Comparison of ENCODE assay signal across 9 cellular contexts in the genomic region with DNA sequence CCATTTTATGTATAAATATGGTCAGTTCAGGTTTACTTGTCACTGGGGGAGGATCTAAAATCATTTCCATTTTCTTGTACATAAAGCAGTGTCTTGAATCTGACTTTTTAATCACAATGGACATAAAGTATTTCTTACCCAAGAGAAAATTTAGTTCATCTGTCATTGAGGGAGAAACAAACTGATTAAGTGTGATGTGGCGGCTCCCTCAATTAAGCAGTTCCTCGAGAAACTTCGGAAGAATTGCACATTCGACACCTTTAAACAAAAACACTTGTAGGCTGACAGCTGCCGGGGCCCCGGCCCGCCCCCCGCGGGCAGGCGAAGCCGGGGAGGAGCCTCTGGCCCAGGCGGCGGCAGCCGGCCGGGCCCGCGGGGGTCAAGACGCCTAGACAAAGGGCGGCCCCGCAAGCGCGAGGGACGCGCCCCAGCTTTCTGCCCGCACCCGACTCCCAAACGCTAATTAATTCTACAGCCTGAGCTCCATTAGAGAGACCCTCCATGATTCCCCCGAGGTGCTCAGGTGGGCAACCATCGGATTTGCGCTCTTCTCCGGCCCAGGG. TPM values are rescaled to one million over a fixed set of nuclear protein-coding genes. Genes with fewer than 3 reads are reported as not detected.
DNase-seq lines count a peak whose midpoint lies in the region; TF ChIP-seq lines count a peak whose summit lies in the region.
"Had no signal": no experiment of that assay in that cellular context is flagged by ENCODE, and none has a peak within 500 bp of the region (broad histone marks: within the 10 kb centered on the region; RNA-seq: fewer than 3 reads in every experiment).

No MANE protein-coding gene starts in this region.

- H3K9me2 ChIP-seq in GM23248 (ENCODE audit: insufficient read depth) (no peaks in the 10 kb centered on the region), neural cell (ENCODE audit: insufficient read depth, low read length) (no peaks in the 10 kb centered on the region)

- H3K9me3 ChIP-seq in GM23248 (ENCODE audit: low read depth): no peaks in the 10 kb centered on the region
- H3K9me3 ChIP-seq in SJSA1 (replicated peaks): peaks cover 6% of the 10 kb centered on the region; the same call in 1 of the 2 replicates
- no peaks in the 10 kb centered on the region for H3K9me3 ChIP-seq in esophagus muscularis mucosa
- peaks cover 19% of the 10 kb centered on the region for H3K9me3 ChIP-seq in neural cell (ENCODE audit: low read length)

- DNase-seq in COR-L47 (lab: John Stamatoyannopoulos, UW): peak; percentile 27
- DNase-seq in GM23248: peak; percentile 21
- no peak for DNase-seq in SJSA1 (ENCODE audit: low read depth in 1 of 2, low spot score in 2 of 2)
- DNase-seq in esophagus muscularis mucosa (ENCODE audit: extremely low spot score): no peak
- DNase-seq in GOT3 (lab: John Stamatoyannopoulos, UW): no peak
- no peak for DNase-seq in cerebellar nuclear complex (lab: John Stamatoyannopoulos, UW)
- no peak for DNase-seq in Kasumi-1 (lab: John Stamatoyannopoulos, UW)

- TF ChIP-seq RAD21 in neural cell (conservative IDR thresholded peaks at IDR 0.05): no peak

- H3K4me3 ChIP-seq in GM23248 (peak overlapping the region; percentile 84), SJSA1 (peak overlapping the region; percentile 61), esophagus muscularis mucosa (peak overlapping the region; percentile 61 to 88 (median 82)), neural cell (ENCODE audit: low read length) (peak overlapping the region; percentile 85)

- H3K27me3 ChIP-seq in GM23248 (replicated peaks; ENCODE audit: insufficient read depth) (peaks cover 61% of the 10 kb centered on the region), SJSA1 (replicated peaks) (peaks cover 41% of the 10 kb centered on the region), esophagus muscularis mucosa (peaks cover 0 to 82% (median 15%) of the 10 kb centered on the region in 4 donors), neural cell (ENCODE audit: insufficient read depth, low read depth, low read length) (peaks cover 5% of the 10 kb centered on the region)

- in situ Hi-C loops in GM23248 (cut with MboI): no loop called here

- intact Hi-C loops in esophagus muscularis mucosa (cut with DNase I): no loop called here

- H4K20me1 ChIP-seq in GM23248 (ENCODE audit: insufficient read depth) (no peaks in the 10 kb centered on the region), neural cell (ENCODE audit: insufficient read depth) (no peaks in the 10 kb centered on the region)

- H3F3A ChIP-seq in GM23248 (ENCODE audit: insufficient read depth) (peaks cover 4% of the 10 kb centered on the region; the same call in 1 of the 2 replicates), neural cell (ENCODE audit: insufficient read depth, low read length, poor library complexity, severe bottlenecking) (peaks cover 9% of the 10 kb centered on the region)

- peak overlapping the region; percentile 54 for H3K9ac ChIP-seq in GM23248
- H3K9ac ChIP-seq in neural cell (ENCODE audit: low read length): peak overlapping the region; percentile 89

- H2AFZ ChIP-seq in GM23248 (peak overlapping the region; percentile 93), neural cell (ENCODE audit: low read depth, low read length) (peak overlapping the region; percentile 75)

- H3K36me3 ChIP-seq in GM23248 (ENCODE audit: low read depth) (no peaks in the 10 kb centered on the region), SJSA1 (no peaks in the 10 kb centered on the region), esophagus muscularis mucosa (no peaks in the 10 kb centered on the region), neural cell (ENCODE audit: insufficient read depth, low read length) (peaks cover 3% of the 10 kb centered on the region)

- H3K4me2 ChIP-seq in GM23248 (ENCODE audit: unreplicated experiment) (peak overlapping the region; percentile 84), neural cell (ENCODE audit: low read length) (peak overlapping the region; percentile 97)

- H3K27ac ChIP-seq in GM23248: no peak overlapping the region
- no peak overlapping the region for H3K27ac ChIP-seq in SJSA1
- peak overlapping the region; percentile 39 to 78 (median 60) for H3K27ac ChIP-seq in esophagus muscularis mucosa (replicated peaks in 1 of 4)
- H3K27ac ChIP-seq in neural cell (ENCODE audit: low read length): peak overlapping the region; percentile 80

- no peak for TF ChIP-seq POLR2A in esophagus muscularis mucosa (IDR thresholded peaks at IDR 0.05; ENCODE audit: low read depth)

- H3K4me1 ChIP-seq in GM23248 (ENCODE audit: insufficient read depth): no peaks in the 10 kb centered on the region
- peaks cover 17% of the 10 kb centered on the region for H3K4me1 ChIP-seq in SJSA1 (replicated peaks)
- peaks cover 12 to 28% (median 27%) of the 10 kb centered on the region in 4 donors for H3K4me1 ChIP-seq in esophagus muscularis mucosa

- no peaks in the 10 kb centered on the region for H3K79me2 ChIP-seq in GM23248 (ENCODE audit: insufficient read depth)
- H3K79me2 ChIP-seq in neural cell (replicated peaks; ENCODE audit: insufficient read depth, low read length): peaks cover 56% of the 10 kb centered on the region

- TF ChIP-seq EP300 in esophagus muscularis mucosa (IDR thresholded peaks at IDR 0.05) (no peak), neural cell (conservative IDR thresholded peaks at IDR 0.05; ENCODE audit: poor library complexity, severe bottlenecking) (no peak)

- TF ChIP-seq CTCF in esophagus muscularis mucosa (IDR thresholded peaks at IDR 0.05): no peak
- no peak for TF ChIP-seq CTCF in neural cell (IDR thresholded peaks at IDR 0.05; ENCODE audit: poor library complexity, severe bottlenecking)

- 6 to 10% methylated on average over 29 to 31 of the region's 31 CpGs for WGBS in GM23248 (ENCODE audit: low coverage in 1 of 2, low lambda C conversion rate in 2 of 2, missing lambda C conversion rate in 2 of 2), 2 experiments
- WGBS in esophagus muscularis mucosa: 7% methylated on average over 9 of the region's 31 CpGs

TF ChIP-seq in neural cell, 6 proteins besides CTCF, POLR2A, EP300 and RAD21:
- TF ChIP-seq SMC3 (conservative IDR thresholded peaks at IDR 0.05; ENCODE audit: poor library complexity) (no peak), MXI1 (conservative IDR thresholded peaks at IDR 0.05; ENCODE audit: poor library complexity, severe bottlenecking) (no peak), EZH2 (IDR thresholded peaks at IDR 0.05; ENCODE audit: borderline replicate concordance, insufficient read depth, low read length, poor library complexity, severe bottlenecking) (no peak), POLR2AphosphoS5 (IDR thresholded peaks at IDR 0.05) (no peak), TAF1 (IDR thresholded peaks at IDR 0.05; ENCODE audit: low read depth) (no peak)
- TF ChIP-seq, protein P1, sequence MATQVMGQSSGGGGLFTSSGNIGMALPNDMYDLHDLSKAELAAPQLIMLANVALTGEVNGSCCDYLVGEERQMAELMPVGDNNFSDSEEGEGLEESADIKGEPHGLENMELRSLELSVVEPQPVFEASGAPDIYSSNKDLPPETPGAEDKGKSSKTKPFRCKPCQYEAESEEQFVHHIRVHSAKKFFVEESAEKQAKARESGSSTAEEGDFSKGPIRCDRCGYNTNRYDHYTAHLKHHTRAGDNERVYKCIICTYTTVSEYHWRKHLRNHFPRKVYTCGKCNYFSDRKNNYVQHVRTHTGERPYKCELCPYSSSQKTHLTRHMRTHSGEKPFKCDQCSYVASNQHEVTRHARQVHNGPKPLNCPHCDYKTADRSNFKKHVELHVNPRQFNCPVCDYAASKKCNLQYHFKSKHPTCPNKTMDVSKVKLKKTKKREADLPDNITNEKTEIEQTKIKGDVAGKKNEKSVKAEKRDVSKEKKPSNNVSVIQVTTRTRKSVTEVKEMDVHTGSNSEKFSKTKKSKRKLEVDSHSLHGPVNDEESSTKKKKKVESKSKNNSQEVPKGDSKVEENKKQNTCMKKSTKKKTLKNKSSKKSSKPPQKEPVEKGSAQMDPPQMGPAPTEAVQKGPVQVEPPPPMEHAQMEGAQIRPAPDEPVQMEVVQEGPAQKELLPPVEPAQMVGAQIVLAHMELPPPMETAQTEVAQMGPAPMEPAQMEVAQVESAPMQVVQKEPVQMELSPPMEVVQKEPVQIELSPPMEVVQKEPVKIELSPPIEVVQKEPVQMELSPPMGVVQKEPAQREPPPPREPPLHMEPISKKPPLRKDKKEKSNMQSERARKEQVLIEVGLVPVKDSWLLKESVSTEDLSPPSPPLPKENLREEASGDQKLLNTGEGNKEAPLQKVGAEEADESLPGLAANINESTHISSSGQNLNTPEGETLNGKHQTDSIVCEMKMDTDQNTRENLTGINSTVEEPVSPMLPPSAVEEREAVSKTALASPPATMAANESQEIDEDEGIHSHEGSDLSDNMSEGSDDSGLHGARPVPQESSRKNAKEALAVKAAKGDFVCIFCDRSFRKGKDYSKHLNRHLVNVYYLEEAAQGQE (IDR thresholded peaks at IDR 0.05; ENCODE audit: borderline replicate concordance): no peak

RNA-seq across cellular contexts. Expression of a gene that starts 0.8 kb away (rescaled TPM):
- 0.13 TPM in 1 of 2 replicates, not detected in the other for total RNA-seq in GM23248 (2014; rRNA removed; shearing (Covaris generic))
- polyA plus RNA-seq in GM23248 (2016; fragmentation: Nextera tagmentation; extraction: Ambion mirVana) (not detected in 2 replicates), neural cell (105 and 122 TPM in 2 replicates)
- 0.22 and 1.3 TPM in 2 replicates for total RNA-seq in SJSA1 (2014; rRNA removed; shearing (Covaris generic))
- 1 to 10 TPM; 1.3 to 5.7 (median 2.8) TPM for total RNA-seq in esophagus muscularis mucosa
- polyA minus RNA-seq in neural cell: 149 and 153 TPM in 2 replicates
- total RNA-seq: T-helper 2 cell treated with Interferon-gamma antibody and Interleukin-4, amounts not matched to agents 100 ng/mL and 5 ng/mL, for 36 hours had no signal

Comparison
In these comparisons a context has a peak if more than half of its experiments do, and no peak if none do; other contexts are left out.
1. DNase-seq: peak in COR-L47 (single experiment) and GM23248 (single experiment); none in SJSA1 (0 of 2), esophagus muscularis mucosa (single experiment), GOT3 (single experiment), cerebellar nuclear complex (0 of 2) and Kasumi-1 (0 of 2).
2. H3K27ac ChIP-seq: peak in esophagus muscularis mucosa (4 of 4) and neural cell (single experiment); none in GM23248 (single experiment) and SJSA1 (single experiment).
3. Peak in every context shown above with its lines, with median percentiles within 50 percentile points of each other: H3K4me3 ChIP-seq.